Comparison of ENCODE assay signal across 8 cellular contexts in the genomic region with DNA sequence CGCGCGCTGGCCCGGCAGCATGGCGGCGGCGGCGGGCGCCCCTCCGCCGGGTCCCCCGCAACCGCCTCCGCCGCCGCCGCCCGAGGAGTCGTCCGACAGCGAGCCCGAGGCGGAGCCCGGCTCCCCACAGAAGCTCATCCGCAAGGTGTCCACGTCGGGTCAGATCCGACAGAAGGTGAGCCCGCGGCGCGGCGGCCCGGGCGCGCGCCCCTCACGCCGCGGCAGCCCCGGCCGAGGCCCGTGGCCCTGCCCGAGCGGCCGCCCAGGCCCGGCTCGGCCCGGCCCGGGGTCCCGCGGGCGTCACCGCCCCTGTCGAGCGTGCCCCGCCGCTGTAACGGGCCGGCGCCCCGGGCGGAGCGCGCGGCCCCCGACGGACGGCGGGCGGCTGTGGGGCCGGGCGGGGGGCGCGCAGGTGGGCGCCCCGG. TPM values are rescaled to one million over a fixed set of nuclear protein-coding genes. Genes with fewer than 3 reads are reported as not detected.
DNase-seq lines count a peak whose midpoint lies in the region; ATAC-seq and TF ChIP-seq lines count a peak whose summit lies in the region.

No MANE protein-coding gene starts in this region.

- TF ChIP-seq CTCF in BE2C (IDR thresholded peaks at IDR 0.05; ENCODE audit: low read depth, low read length) (no peak), esophagus squamous epithelium (IDR thresholded peaks at IDR 0.05) (no peak), spleen (IDR thresholded peaks at IDR 0.05 in 8 of 11, conservative IDR thresholded peaks at IDR 0.05 in 3 of 11) (no peak)

- TF ChIP-seq POLR2A in esophagus squamous epithelium (IDR thresholded peaks at IDR 0.05) (peak in 1 of 4 donors; percentile 29), spleen (IDR thresholded peaks at IDR 0.05) (no peak)

- WGBS in esophagus squamous epithelium, 2 donors: no CpG with 5 or more reads among the region's 77 CpGs
- 0 to 5% (median 1%) methylated on average over 4 to 77 of the region's 77 CpGs; no CpG with 5 or more reads in 1 of the 5 donors for WGBS in spleen, 5 donors

- H3K9me3 ChIP-seq in BE2C (no peaks in the 10 kb centered on the region), esophagus squamous epithelium (no peaks in the 10 kb centered on the region), spleen (no peaks in the 10 kb centered on the region)

- intact Hi-C loops in esophagus squamous epithelium (cut with DNase I): loop anchor here (10.0 kb wide), 1 partner anchor 90 kb away; no protein-coding TSS in a partner anchor
- intact Hi-C loops in spleen (cut with DNase I; ENCODE audit: low total_unique reads): no loop called here

- ATAC-seq in GM21381 (IDR thresholded peaks at IDR 0.05; ENCODE audit: unreplicated experiment): peak; percentile 9

- TF ChIP-seq EP300 in Ishikawa (IDR thresholded peaks at IDR 0.05; ENCODE audit: borderline replicate concordance): no peak

- H3K36me3 ChIP-seq in BE2C (peaks cover 3% of the 10 kb centered on the region; the same call in 1 of the 2 replicates), esophagus squamous epithelium (no peaks in the 10 kb centered on the region), spleen (no peaks in the 10 kb centered on the region)

- DNase-seq in BE2C: no peak
- no peak for DNase-seq in esophagus squamous epithelium (lab: John Stamatoyannopoulos, UW)
- DNase-seq in spleen: no peak
- DNase-seq in NCI-H748 treated with DMSO at 0.1 percent for 48 hours (lab: John Stamatoyannopoulos, UW): no peak
- DNase-seq in SKM-1 treated with dmso at 0.1 percent for 144 hours (lab: John Stamatoyannopoulos, UW; ENCODE audit: unreplicated experiment): no peak
- no peak for DNase-seq in NCI-H2171 (lab: John Stamatoyannopoulos, UW)

- H3K27ac ChIP-seq in esophagus squamous epithelium: peak overlapping the region in 3 of 4 donors; percentile 30 to 58 (median 54)
- peak overlapping the region in 4 of 8 donors; percentile 78 to 90 (median 88) for H3K27ac ChIP-seq in spleen

- H3K27me3 ChIP-seq in BE2C: no peaks in the 10 kb centered on the region
- H3K27me3 ChIP-seq in esophagus squamous epithelium: peaks cover 0 to 40% (median 0%) of the 10 kb centered on the region in 4 donors
- no peaks in the 10 kb centered on the region for H3K27me3 ChIP-seq in spleen (replicated peaks in 1 of 7)

- H3K4me3 ChIP-seq in BE2C (ENCODE audit: low read depth, low read length) (peak overlapping the region; percentile 89), esophagus squamous epithelium (peak overlapping the region; percentile 45 to 79 (median 62)), spleen (peak overlapping the region; percentile 61 to 89 (median 76))

- no peak for TF ChIP-seq RAD21 in Ishikawa (IDR thresholded peaks at IDR 0.05; ENCODE audit: low read depth)

- H3K4me1 ChIP-seq in BE2C (peaks cover 30% of the 10 kb centered on the region), esophagus squamous epithelium (peaks cover 25 to 64% (median 33%) of the 10 kb centered on the region in 3 donors), spleen (peaks cover 46 to 92% (median 79%) of the 10 kb centered on the region in 6 donors)

TF ChIP-seq in Ishikawa, 13 proteins besides CTCF, POLR2A, EP300 and RAD21:
- TF ChIP-seq ZBTB7A (IDR thresholded peaks at IDR 0.05; ENCODE audit: low read depth) (peak; percentile 10; the same call in 1 of the 2 replicates), CREB1 (IDR thresholded peaks at IDR 0.05; ENCODE audit: low read depth) (no peak), EGR1 (IDR thresholded peaks at IDR 0.05) (no peak), YY1 (IDR thresholded peaks at IDR 0.05; ENCODE audit: low read depth) (peak; percentile 76)
- TF ChIP-seq, protein P1, sequence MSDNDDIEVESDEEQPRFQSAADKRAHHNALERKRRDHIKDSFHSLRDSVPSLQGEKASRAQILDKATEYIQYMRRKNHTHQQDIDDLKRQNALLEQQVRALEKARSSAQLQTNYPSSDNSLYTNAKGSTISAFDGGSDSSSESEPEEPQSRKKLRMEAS (IDR thresholded peaks at IDR 0.05): no peak
TF ChIP-seq in Ishikawa: peak in this region for 2.

RNA-seq across cellular contexts. Expression of a gene that starts 0.2 kb away (rescaled TPM):
- 76.3 TPM for polyA plus RNA-seq in BE2C (2012; ENCODE audit: insufficient read depth, insufficient read length, low read depth)
- total RNA-seq in esophagus squamous epithelium (10 to 100 TPM in 1 of 4 donors, 1 to 10 TPM in 3; 2.3 to 10.9 (median 4.2) TPM), spleen (100 to 1,000 TPM in 4 of 7 donors, 10 to 100 TPM in 3; 45.2 to 120 (median 102) TPM)
- 10 to 100 TPM; 21.9 to 35.6 (median 32.1) TPM for polyA plus RNA-seq in spleen

RNA-seq across cellular contexts. Expression of a gene that starts 46.9 kb away (rescaled TPM):
- 0.14 TPM for polyA plus RNA-seq in BE2C (2012; ENCODE audit: insufficient read depth, insufficient read length, low read depth)
- total RNA-seq in esophagus squamous epithelium (not detected), spleen (under 1 TPM in 2 of 7 donors, not detected in 5; 0.09 to 0.20 TPM)
- polyA plus RNA-seq in spleen: not detected
